10 cellular contexts compared by ENCODE assay signal in the genomic region with DNA sequence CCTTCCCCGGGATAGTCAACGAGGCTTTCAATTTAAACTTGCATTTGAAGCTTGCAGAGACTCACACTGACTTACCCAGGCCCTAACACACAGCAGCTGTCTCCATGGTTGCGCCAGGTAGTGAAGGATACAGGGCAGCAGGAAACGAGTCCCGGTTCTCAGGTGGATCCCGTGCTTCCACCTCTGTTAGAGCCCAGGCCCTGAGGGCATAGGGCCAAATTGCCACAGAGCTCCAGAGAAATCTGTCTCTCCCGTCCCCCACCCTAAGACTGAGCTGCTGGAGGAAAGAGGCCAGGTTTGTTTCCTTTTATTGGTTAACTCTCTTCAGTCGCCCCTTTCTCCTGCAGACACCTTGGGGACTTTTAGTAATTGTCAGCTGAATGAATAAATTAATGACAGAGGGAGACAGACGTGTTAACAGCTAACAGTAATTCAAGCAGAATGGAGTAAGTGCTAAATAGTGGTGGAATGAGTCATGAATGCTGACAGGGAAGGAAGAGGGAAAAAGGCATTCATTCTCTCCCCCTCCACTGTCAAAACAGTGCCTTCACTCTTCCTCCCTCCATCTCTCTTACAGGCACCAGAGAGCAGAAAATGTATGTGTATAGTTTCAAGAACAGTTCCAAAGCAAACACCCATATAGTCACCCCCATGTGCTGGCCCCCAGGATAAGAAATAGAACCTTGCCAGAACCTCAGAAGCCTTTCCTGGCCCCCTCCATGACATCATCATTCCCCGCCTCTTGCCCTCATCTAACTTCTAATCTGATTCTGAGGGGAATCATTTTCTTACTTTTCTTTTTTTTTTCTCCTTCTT. TPM values are rescaled to one million over a fixed set of nuclear protein-coding genes. Genes with fewer than 3 reads are reported as not detected.
DNase-seq lines count a peak whose midpoint lies in the region; ATAC-seq and TF ChIP-seq lines count a peak whose summit lies in the region.
"Had no signal": no experiment of that assay in that cellular context is flagged by ENCODE, and none has a peak within 500 bp of the region (broad histone marks: within the 10 kb centered on the region; RNA-seq: fewer than 3 reads in every experiment).

No MANE protein-coding gene starts in this region.

- H3K9me3 ChIP-seq in HUES48 (ENCODE audit: control insufficient read depth, insufficient read depth, low read length) (no peaks in the 10 kb centered on the region), mammary epithelial cell (replicated peaks; ENCODE audit: insufficient read depth, low read length) (no peaks in the 10 kb centered on the region), Peyer's patch (no peaks in the 10 kb centered on the region)

- no peak for ATAC-seq in GM21390 (IDR thresholded peaks at IDR 0.05; ENCODE audit: unreplicated experiment)
- ATAC-seq: GM12878 had no signal

- WGBS in mammary epithelial cell (ENCODE audit: low coverage, missing lambda C conversion rate): 13% methylated on average over 9 of the region's 10 CpGs

- no peaks in the 10 kb centered on the region for H3K27me3 ChIP-seq in HUES48 (ENCODE audit: control insufficient read depth, insufficient read depth, low read length)
- H3K27me3 ChIP-seq in mammary epithelial cell (ENCODE audit: insufficient read depth, low read length): no peaks in the 10 kb centered on the region
- H3K27me3 ChIP-seq in Peyer's patch: no peaks in the 10 kb centered on the region

- no TSS peak for BruUV-seq in mammary epithelial cell (replicated peaks; lab: Mats Ljungman, UMichigan)

- CTCF ChIA-PET in mammary epithelial cell (lab: Charles Lee; ENCODE audit: low non-redundant PET): no interaction called here

- H3K79me2 ChIP-seq in mammary epithelial cell (ENCODE audit: insufficient read depth, low read length): no peaks in the 10 kb centered on the region

- peak overlapping the region; percentile 61 for H3K4me2 ChIP-seq in mammary epithelial cell (ENCODE audit: insufficient read depth, low read depth, low read length)

- H3K9ac ChIP-seq in HUES48 (ENCODE audit: low read depth, low read length): no peak overlapping the region
- H3K9ac ChIP-seq in mammary epithelial cell (ENCODE audit: insufficient read depth, low read length): no peak overlapping the region

- H3K27ac ChIP-seq in HUES48 (ENCODE audit: low read depth, low read length): peak overlapping the region; percentile 92
- peak overlapping the region; percentile 65 for H3K27ac ChIP-seq in mammary epithelial cell (ENCODE audit: insufficient read depth, low read depth, low read length)
- no peak overlapping the region for H3K27ac ChIP-seq in Peyer's patch

- dilution Hi-C loops in mammary epithelial cell (cut with HindIII; ENCODE audit: low sequenced_read_pairs): loop anchor here (5.0 kb wide), 3 partner anchors 56 to 84 kb away; partner anchors contain the start of gene POLR3A

- no peaks in the 10 kb centered on the region for H4K20me1 ChIP-seq in mammary epithelial cell (ENCODE audit: insufficient read depth, low read length)

- intact Hi-C loops in mammary epithelial cell (cut with micrococcal nuclease): loop anchor here (1.0 to 5.0 kb wide), 2 partner anchors 17 to 84 kb away; partner anchors contain the start of genes DLG5 and POLR3A

- peaks cover 13% of the 10 kb centered on the region for H3K4me1 ChIP-seq in HUES48 (ENCODE audit: control insufficient read depth, insufficient read depth, low read length)
- H3K4me1 ChIP-seq in mammary epithelial cell (ENCODE audit: insufficient read depth, low read length): peaks cover 26% of the 10 kb centered on the region
- no peaks in the 10 kb centered on the region for H3K4me1 ChIP-seq in Peyer's patch

- in situ Hi-C loops in mammary epithelial cell (cut with MboI; ENCODE audit: low sequenced_read_pairs in 2 of 2): no loop called here

- no peak for TF ChIP-seq POLR2A in Peyer's patch (IDR thresholded peaks at IDR 0.05)

- H3K36me3 ChIP-seq in HUES48 (ENCODE audit: control insufficient read depth, insufficient read depth, low read length) (no peaks in the 10 kb centered on the region), mammary epithelial cell (ENCODE audit: insufficient read depth, low read length) (no peaks in the 10 kb centered on the region), Peyer's patch (no peaks in the 10 kb centered on the region)

- DNase-seq in AG20443 (ENCODE audit: low spot score) (peak; percentile 74), mammary epithelial cell (peak; percentile 81), lung microvascular endothelial cell (ENCODE audit: low read depth in 2 of 2) (peak; percentile 47 to 81), amygdala (lab: John Stamatoyannopoulos, UW) (no peak), Peyer's patch (no peak)
- DNase-seq in activated CD4-positive, alpha-beta T cell treated with anti-CD3 and anti-CD28 coated beads for 1 hour: no peak
- DNase-seq: NCI-H2081 treated with DMSO at 0.1 percent for 48 hours had no signal

- H3K4me3 ChIP-seq in HUES48 (ENCODE audit: low read depth, low read length) (no peak overlapping the region), mammary epithelial cell (replicated peaks in 1 of 3; ENCODE audit: insufficient read depth in 1 of 3, low read depth in 2 of 3, low read length in 3 of 3) (no peak overlapping the region), Peyer's patch (no peak overlapping the region)
- H3K4me3 ChIP-seq: GM12878 had no signal

- peak overlapping the region; percentile 63 for H2AFZ ChIP-seq in mammary epithelial cell (ENCODE audit: low read depth, low read length)

- TF ChIP-seq CTCF in mammary epithelial cell (conservative IDR thresholded peaks at IDR 0.05 in 1 of 2, IDR thresholded peaks at IDR 0.05 in 1 of 2; ENCODE audit: extremely low read depth in 1 of 2, insufficient read depth in 1 of 2, low read depth in 1 of 2, low read length in 2 of 2) (no peak), Peyer's patch (IDR thresholded peaks at IDR 0.05) (no peak)

RNA-seq across cellular contexts. Expression of gene DLG5, which starts 16.7 kb away (rescaled TPM):
- total RNA-seq in mammary epithelial cell (10 to 100 TPM; 40.8 to 76.5 TPM), lung microvascular endothelial cell (6.1 and 6.9 TPM in 2 replicates), Peyer's patch (100 to 1,000 TPM in 1 of 4 donors, 10 to 100 TPM in 3; 40.6 to 134 (median 61.5) TPM)
- polyA plus RNA-seq in mammary epithelial cell: 31.5 TPM
- polyA minus RNA-seq in mammary epithelial cell: 142 TPM

Comparison
In these comparisons a context has a peak if more than half of its experiments do, and no peak if none do; other contexts are left out.
1. DNase-seq: peak in AG20443 (single experiment), mammary epithelial cell (single experiment) and lung microvascular endothelial cell (2 of 2); none in amygdala (0 of 56), Peyer's patch (0 of 3) and activated CD4-positive, alpha-beta T cell treated with anti-CD3 and anti-CD28 coated beads for 1 hour (single experiment).
2. H3K27ac ChIP-seq: peak in HUES48 (single experiment) and mammary epithelial cell (single experiment); none in Peyer's patch (0 of 4).